In the genomic region with DNA sequence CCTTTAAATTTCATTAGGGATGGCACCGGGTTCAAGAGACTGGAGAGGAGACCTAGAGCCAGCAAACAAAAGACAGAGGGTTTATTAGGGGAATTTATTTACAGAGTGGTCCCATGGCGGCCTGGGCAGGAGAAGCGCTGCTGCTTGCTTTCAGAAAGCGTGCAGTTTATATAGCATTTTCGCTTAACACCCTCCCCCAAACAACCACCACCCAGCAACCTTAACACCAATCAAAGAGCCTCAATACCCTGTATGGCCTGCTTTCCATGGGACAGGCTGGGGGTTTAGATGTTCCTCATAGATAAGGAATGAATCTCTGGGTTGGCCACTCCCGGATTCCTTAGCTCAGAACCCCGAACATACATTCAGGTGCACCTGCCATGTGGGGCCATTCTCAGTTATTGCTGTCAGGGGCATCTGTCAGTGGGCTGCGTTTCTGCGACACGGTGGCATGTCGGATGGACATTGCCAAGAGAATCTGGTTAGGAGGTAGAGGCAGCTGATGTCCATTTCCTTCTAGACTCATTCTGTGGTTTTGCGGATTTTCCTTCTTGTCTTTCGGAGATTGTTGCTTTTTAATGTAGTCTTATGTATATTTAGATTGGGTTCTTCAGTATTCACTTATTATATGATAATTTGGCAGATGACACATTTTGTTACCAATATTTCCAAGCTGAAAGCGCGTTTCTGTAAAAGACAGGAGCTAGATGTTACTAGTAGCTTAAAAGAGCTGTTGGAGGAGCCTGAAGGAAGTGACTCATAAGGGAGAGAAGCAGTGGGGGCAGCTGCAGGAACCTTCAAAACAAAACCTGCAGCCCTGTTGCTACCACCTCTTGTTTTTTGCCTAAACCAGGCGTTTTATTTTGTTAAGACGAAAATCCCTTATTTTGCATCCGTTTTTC, we compare ENCODE assay signal across 9 cellular contexts. TPM values are rescaled to one million over a fixed set of nuclear protein-coding genes. Genes with fewer than 3 reads are reported as not detected.
DNase-seq lines count a peak whose midpoint lies in the region; ATAC-seq, FAIRE-seq and TF ChIP-seq lines count a peak whose summit lies in the region.
"Had no signal": no experiment of that assay in that cellular context is flagged by ENCODE, and none has a peak within 500 bp of the region (broad histone marks: within the 10 kb centered on the region; RNA-seq: fewer than 3 reads in every experiment).

No MANE protein-coding gene starts in this region.

- TF ChIP-seq POLR2A in testis (IDR thresholded peaks at IDR 0.05): no peak

- peaks cover 55% of the 10 kb centered on the region for H3K27me3 Mint-ChIP-seq in activated CD8-positive, alpha-beta T cell treated with anti-CD3 and anti-CD28 coated beads for 36 hours

- no peak overlapping the region for H3K4me3 ChIP-seq in testis

- ATAC-seq in activated CD8-positive, alpha-beta T cell treated with anti-CD3 and anti-CD28 coated beads for 36 hours: peak; percentile 88

- H3K4me1 ChIP-seq in testis: peaks cover 6% of the 10 kb centered on the region

- FAIRE-seq in D721Med (lab: Jason Lieb, UNC): no peak

- no peaks in the 10 kb centered on the region for H3K9me3 Mint-ChIP-seq in activated CD8-positive, alpha-beta T cell treated with anti-CD3 and anti-CD28 coated beads for 36 hours

- peaks cover 13% of the 10 kb centered on the region for H3K4me1 Mint-ChIP-seq in activated CD8-positive, alpha-beta T cell treated with anti-CD3 and anti-CD28 coated beads for 36 hours (ENCODE audit: low read depth)

- no peaks in the 10 kb centered on the region for H3K36me3 ChIP-seq in testis (ENCODE audit: low read depth, missing control alignments)

- intact Hi-C loops in activated CD8-positive, alpha-beta T cell treated with anti-CD3 and anti-CD28 coated beads for 36 hours (cut with micrococcal nuclease): no loop called here
- intact Hi-C loops in testis (cut with DNase I; ENCODE audit: low total_unique reads): no loop called here

- no peaks in the 10 kb centered on the region for H3K36me3 Mint-ChIP-seq in activated CD8-positive, alpha-beta T cell treated with anti-CD3 and anti-CD28 coated beads for 36 hours (ENCODE audit: low read depth)

- H3K27ac Mint-ChIP-seq in activated CD8-positive, alpha-beta T cell treated with anti-CD3 and anti-CD28 coated beads for 36 hours: no peak overlapping the region

- DNase-seq in COLO829 (ENCODE audit: low spot score): peak; percentile 72
- DNase-seq in HT1080 (ENCODE audit: low read depth): peak; percentile 89
- peak; percentile 44 for DNase-seq in activated CD8-positive, alpha-beta T cell treated with anti-CD3 and anti-CD28 coated beads for 36 hours
- peak; percentile 79 for DNase-seq in iris pigment epithelial cell (ENCODE audit: low read depth)
- DNase-seq in DMS79 treated with DMSO at 0.1 percent for 48 hours (lab: John Stamatoyannopoulos, UW): no peak
- DNase-seq in D721Med (ENCODE audit: insufficient read length, low spot score): no peak
- DNase-seq in testis: no peak
- no peak for DNase-seq in D341Med (ENCODE audit: low spot score)
- DNase-seq: NCI-H1436 treated with DMSO at 0.1 percent for 48 hours had no signal

- POLR2A ChIA-PET in activated CD8-positive, alpha-beta T cell treated with anti-CD3 and anti-CD28 coated beads for 36 hours (lab: Charles Lee): no interaction called here

- 84 to 87% methylated on average over 18 of the region's 18 CpGs for whole genome bisulfite sequencing in testis, 2 donors

- no peak overlapping the region for H3K4me3 Mint-ChIP-seq in activated CD8-positive, alpha-beta T cell treated with anti-CD3 and anti-CD28 coated beads for 36 hours

- H3K9me3 ChIP-seq in testis: no peaks in the 10 kb centered on the region

- no peak overlapping the region for H3K27ac ChIP-seq in testis

- no peak for TF ChIP-seq CTCF in activated CD8-positive, alpha-beta T cell treated with anti-CD3 and anti-CD28 coated beads for 36 hours (IDR thresholded peaks at IDR 0.05)
- TF ChIP-seq CTCF in D721Med (IDR thresholded peaks at IDR 0.05; ENCODE audit: insufficient read depth, missing control alignments) (no peak), testis (IDR thresholded peaks at IDR 0.05) (no peak)

- no peaks in the 10 kb centered on the region for H3K27me3 ChIP-seq in testis

- CTCF ChIA-PET in activated CD8-positive, alpha-beta T cell treated with anti-CD3 and anti-CD28 coated beads for 36 hours (lab: Charles Lee): interaction anchor here (0.6 to 1.3 kb wide), 2 partner anchors 9 to 17 kb away, joined by 4 to 5 read pairs; no protein-coding TSS in a partner anchor

RNA-seq across cellular contexts. Expression of a gene that starts 7.2 kb away (rescaled TPM):
- total RNA-seq in HT1080 (2014; rRNA removed; shearing (Covaris generic)): 12.3 and 14.8 TPM in 2 replicates
- polyA plus RNA-seq in HT1080 (2015; cell fraction: cytosol; rRNA removed): 8.4 and 11.5 TPM in 2 replicates
- polyA plus RNA-seq in HT1080 (2015; cell fraction: nucleus; rRNA removed): 7.0 and 9.5 TPM in 2 replicates
- 1 to 10 TPM; 2.5 to 2.9 TPM for total RNA-seq in activated CD8-positive, alpha-beta T cell treated with anti-CD3 and anti-CD28 coated beads for 36 hours
- 10 to 100 TPM; 40.7 to 45.5 TPM for total RNA-seq in testis
- polyA plus RNA-seq in testis (ENCODE audit: insufficient read depth, low read depth, low replicate concordance): 21.4 TPM

Comparison
In these comparisons a context has a peak if more than half of its experiments do, and no peak if none do; other contexts are left out.
1. DNase-seq: peak in COLO829 (single experiment), HT1080 (single experiment), activated CD8-positive, alpha-beta T cell treated with anti-CD3 and anti-CD28 coated beads for 36 hours (single experiment) and iris pigment epithelial cell (single experiment); none in DMS79 treated with DMSO at 0.1 percent for 48 hours (single experiment), D721Med (single experiment), testis (single experiment) and D341Med (single experiment).